ENCODE assay signal across 19 cellular contexts in the genomic region with DNA sequence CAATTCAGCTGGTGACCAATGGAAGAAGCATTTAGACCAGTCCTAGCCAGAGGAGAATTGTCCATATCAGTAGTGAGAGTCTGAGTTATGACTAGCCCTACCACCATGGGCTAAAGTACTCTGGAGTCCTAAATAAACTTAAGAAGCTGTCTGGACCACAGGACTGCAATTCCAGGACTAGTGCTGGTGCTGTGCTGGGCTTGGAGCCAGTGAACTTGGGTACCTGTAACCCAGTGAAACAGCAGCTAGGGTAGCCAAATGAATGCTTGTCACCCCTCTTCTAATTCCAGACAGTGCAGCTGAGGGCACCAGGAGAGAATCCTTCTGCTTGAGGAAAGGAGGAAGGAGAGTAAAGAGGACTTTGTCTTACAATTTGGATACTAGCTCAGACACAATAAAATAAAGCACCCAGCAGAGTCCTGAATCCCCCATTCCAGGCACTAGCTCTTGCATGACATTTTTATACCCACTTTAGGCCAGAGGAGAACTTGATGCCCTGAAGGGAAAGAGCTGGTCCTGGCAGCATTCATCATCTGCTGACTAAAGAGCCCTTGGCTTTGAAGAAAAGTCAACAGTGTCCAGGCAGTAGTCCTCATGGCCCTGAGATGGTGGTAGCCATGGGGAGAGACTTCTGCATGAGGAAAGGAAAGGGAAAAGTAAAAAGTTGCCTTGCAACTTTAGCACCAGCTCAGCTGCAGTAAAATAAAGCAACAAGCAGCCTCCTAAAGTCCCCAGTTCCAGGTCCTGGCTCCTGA.
"Had no signal": no experiment of that assay in that cellular context is flagged by ENCODE, and none has a peak within 500 bp of the region (broad histone marks: within the 10 kb centered on the region; RNA-seq: fewer than 3 reads in every experiment).

No MANE protein-coding gene starts in this region.

- H3K36me3 ChIP-seq: heart left ventricle, stomach, thoracic aorta, vagina had no signal

- H3K4me3 ChIP-seq: coronary artery, dorsolateral prefrontal cortex, heart left ventricle, stomach, thoracic aorta, vagina had no signal

- H3K9me3 ChIP-seq: thoracic aorta, vagina had no signal

- H3K27me3 ChIP-seq: dorsolateral prefrontal cortex, heart left ventricle, stomach, vagina had no signal

- H3K4me1 ChIP-seq: heart left ventricle, stomach, vagina had no signal

- H3K27ac ChIP-seq: coronary artery, dorsolateral prefrontal cortex, heart left ventricle, stomach, thoracic aorta, vagina had no signal

- DNase-seq: dorsolateral prefrontal cortex; effector CD8-positive, alpha-beta T cell; heart left ventricle; hippocampal formation; islet precursor cell; left ventricle myocardium superior; naive thymus-derived CD4-positive, alpha-beta T cell; nephron progenitor cell; posterior cingulate gyrus; stimulated activated CD4-positive, alpha-beta T cell treated with anti-CD3 and anti-CD28 coated beads, Interleukin-2, amount 100 ng/mL, for 24 hours; stimulated activated CD4-positive, alpha-beta T cell treated with anti-CD3 and anti-CD28 coated beads, Interleukin-4, amount 100 ng/mL, for 4 hours; stimulated activated naive CD4-positive, alpha-beta T cell; stomach; substantia nigra had no signal

- ATAC-seq: esophagus mucosa; heart left ventricle; left ventricle myocardium superior; naive thymus-derived CD4-positive, alpha-beta T cell; sciatic nerve had no signal
